8 cellular contexts compared by ENCODE assay signal in genomic region chr6:150867117-150867516, GRCh38. TPM values are rescaled to one million over a fixed set of nuclear protein-coding genes. Genes with fewer than 3 reads are reported as not detected.
A peak's percentile ranks its signal among the peaks of the same experiment; 100 is the strongest.
DNase-seq lines count a peak whose midpoint lies in the region; ATAC-seq and TF ChIP-seq lines count a peak whose summit lies in the region.

No MANE protein-coding gene starts in this region.

- DNase-seq in RWPE2 (ENCODE audit: low spot score) (no peak), epithelial cell of proximal tubule (ENCODE audit: low read depth) (no peak), prostate gland (ENCODE audit: low spot score) (no peak), GM03348 (ENCODE audit: low spot score) (no peak), NCI-H774 (lab: John Stamatoyannopoulos, UW) (no peak)
- no peak for DNase-seq in activated CD4-positive, alpha-beta T cell treated with anti-CD3 and anti-CD28 coated beads, Interleukin-2, amount 50 U/mL, for 48 hours

- H3K4me3 ChIP-seq in GM08714 (ENCODE audit: low read length) (peak overlapping the region; percentile 64), RWPE2 (ENCODE audit: severe bottlenecking) (peak overlapping the region; percentile 92), epithelial cell of proximal tubule (ENCODE audit: low read depth, low read length) (peak overlapping the region; percentile 72), prostate gland (peak overlapping the region; percentile 42 to 52)

- H3K36me3 ChIP-seq in RWPE2 (ENCODE audit: low read depth) (peaks cover 18% of the 10 kb centered on the region), prostate gland (no peaks in the 10 kb centered on the region)

- no peaks in the 10 kb centered on the region for H3K4me1 ChIP-seq in RWPE2 (ENCODE audit: insufficient read depth, poor library complexity, severe bottlenecking)
- no peaks in the 10 kb centered on the region for H3K4me1 ChIP-seq in prostate gland (replicated peaks)

- no peak for ATAC-seq in RWPE2 (ENCODE audit: low read depth)
- no peak for ATAC-seq in GM18867 (IDR thresholded peaks at IDR 0.05; ENCODE audit: unreplicated experiment)

- no peaks in the 10 kb centered on the region for H3K9me3 ChIP-seq in RWPE2 (ENCODE audit: severe bottlenecking)
- no peaks in the 10 kb centered on the region for H3K9me3 ChIP-seq in prostate gland

- WGBS in prostate gland = 80% methylated on average over 13 of the region's 13 CpGs

- intact Hi-C loops in prostate gland (cut with DNase I) = no loop called here

- H3K27me3 ChIP-seq in RWPE2 (ENCODE audit: insufficient read depth, poor library complexity, severe bottlenecking) (no peaks in the 10 kb centered on the region), prostate gland (replicated peaks; ENCODE audit: insufficient read depth) (no peaks in the 10 kb centered on the region)

- H3K27ac ChIP-seq in RWPE2 (ENCODE audit: poor library complexity, severe bottlenecking) (peak overlapping the region; percentile 88), prostate gland (peak overlapping the region; percentile 66 to 70)

- no peak for TF ChIP-seq CTCF in RWPE2 (IDR thresholded peaks at IDR 0.05; ENCODE audit: poor library complexity, severe bottlenecking)
- no peak for TF ChIP-seq CTCF in epithelial cell of proximal tubule (conservative IDR thresholded peaks at IDR 0.05; ENCODE audit: low read depth, low read length)
- no peak for TF ChIP-seq CTCF in prostate gland (IDR thresholded peaks at IDR 0.05)

- TF ChIP-seq POLR2A in prostate gland (IDR thresholded peaks at IDR 0.05) = no peak

RNA-seq across cellular contexts. Expression of gene MTHFD1L, which starts 1.6 kb away (rescaled TPM):
- total RNA-seq in epithelial cell of proximal tubule (39.5 and 66.8 TPM in 2 replicates), prostate gland (10 to 100 TPM in 1 of 2 donors, 1 to 10 TPM in 1; 3.1 to 18.7 TPM)
